In the genomic region with DNA sequence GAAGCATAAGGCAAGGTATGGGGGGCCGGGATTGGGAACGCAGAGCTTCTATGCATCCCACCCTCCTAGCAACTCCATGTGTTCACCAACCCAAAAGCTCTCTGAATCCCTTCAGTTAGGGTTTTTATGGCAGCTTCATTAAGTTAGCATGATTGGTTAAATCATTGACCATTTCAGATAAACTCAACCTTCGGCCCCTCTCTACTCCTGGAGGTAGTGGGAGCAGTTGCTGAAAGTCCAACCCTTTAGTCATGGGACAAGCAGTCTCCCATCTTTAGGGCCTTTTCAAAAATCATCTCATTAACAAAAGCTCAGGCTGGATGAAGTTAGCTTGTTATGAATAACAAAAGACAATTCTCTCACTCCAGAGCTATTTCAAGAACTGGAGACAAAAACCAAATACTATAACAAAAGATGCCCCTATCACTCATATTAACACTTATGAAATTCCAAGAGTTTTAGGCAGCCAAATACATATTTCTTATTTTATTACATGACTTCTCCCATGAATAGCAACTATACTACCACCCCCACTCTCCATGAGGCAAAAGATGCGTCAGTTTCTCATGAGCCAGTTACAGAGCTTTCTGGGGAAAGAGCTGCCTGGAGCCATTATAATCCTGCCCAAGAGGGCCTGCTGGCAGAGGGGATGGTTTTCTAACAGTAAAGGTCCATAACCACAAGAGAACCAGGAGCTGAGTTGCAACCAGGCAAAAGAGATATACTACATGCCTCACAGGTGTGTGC, we compare ENCODE assay signal across 18 cellular contexts. TPM values are rescaled to one million over a fixed set of nuclear protein-coding genes. Genes with fewer than 3 reads are reported as not detected.
DNase-seq lines count a peak whose midpoint lies in the region; ATAC-seq, FAIRE-seq and TF ChIP-seq lines count a peak whose summit lies in the region.
"Had no signal": no experiment of that assay in that cellular context is flagged by ENCODE, and none has a peak within 500 bp of the region (broad histone marks: within the 10 kb centered on the region; RNA-seq: fewer than 3 reads in every experiment).

No MANE protein-coding gene starts in this region.

- no peak overlapping the region for H4K91ac ChIP-seq in mesenchymal stem cell (ENCODE audit: low read length)

- no peak overlapping the region for H3K4me3 ChIP-seq in HUES48 (ENCODE audit: low read depth, low read length)
- H3K4me3 ChIP-seq in mesenchymal stem cell (ENCODE audit: insufficient read depth in 1 of 2, low read depth in 1 of 2, low read length in 2 of 2), result no peak overlapping the region
- H3K4me3 ChIP-seq in suprapubic skin, result no peak overlapping the region
- H3K4me3 ChIP-seq in MG63, result no peak overlapping the region

- no peak overlapping the region for H3K23ac ChIP-seq in mesenchymal stem cell (ENCODE audit: low read length in 2 of 2)

- peak overlapping the region in 1 of 2 experiments; percentile 16 for H3K18ac ChIP-seq in mesenchymal stem cell (ENCODE audit: low read depth in 1 of 2, low read length in 2 of 2)

- H3K9me3 ChIP-seq in HUES48 (ENCODE audit: control insufficient read depth, insufficient read depth, low read length) (no peaks in the 10 kb centered on the region), mesenchymal stem cell (ENCODE audit: control insufficient read depth, low read length) (no peaks in the 10 kb centered on the region), suprapubic skin (no peaks in the 10 kb centered on the region), MG63 (no peaks in the 10 kb centered on the region)
- H3K9me3 ChIP-seq: BE2C had no signal

- H3K4ac ChIP-seq in mesenchymal stem cell (ENCODE audit: low read depth in 1 of 2, low read length in 2 of 2), result no peak overlapping the region

- H3K14ac ChIP-seq in mesenchymal stem cell (ENCODE audit: low read length in 2 of 2), result no peak overlapping the region

- no peak overlapping the region for H3K9ac ChIP-seq in HUES48 (ENCODE audit: low read depth, low read length)
- H3K9ac ChIP-seq in mesenchymal stem cell (ENCODE audit: low read length), result no peak overlapping the region

- H3K4me1 ChIP-seq in HUES48 (ENCODE audit: control insufficient read depth, insufficient read depth, low read length) (peaks cover 19% of the 10 kb centered on the region), mesenchymal stem cell (ENCODE audit: control insufficient read depth, insufficient read depth, low read depth, low read length) (no peaks in the 10 kb centered on the region), suprapubic skin (no peaks in the 10 kb centered on the region)
- H3K4me1 ChIP-seq: BE2C had no signal

- no peak for DNase-seq in mesenchymal stem cell
- no peak for DNase-seq in suprapubic skin (ENCODE audit: low spot score in 2 of 2)
- DNase-seq in MG63, result no peak
- DNase-seq in NCI-H524 (lab: John Stamatoyannopoulos, UW), result no peak
- DNase-seq: BE2C; Calu3; CD4-positive, alpha-beta T cell; DMS53; NCI-H1092; NCI-H2081 treated with DMSO at 0.1 percent for 48 hours; NCI-H510A treated with DMSO at 0.1 percent for 48 hours; SHP77 had no signal

- no peaks in the 10 kb centered on the region for H3K79me1 ChIP-seq in mesenchymal stem cell (replicated peaks; ENCODE audit: low read length, poor library complexity, severe bottlenecking)

- H2BK15ac ChIP-seq in mesenchymal stem cell (ENCODE audit: low read depth, poor library complexity, severe bottlenecking), result no peak overlapping the region

- peak overlapping the region; percentile 76 for H3K27ac ChIP-seq in HUES48 (ENCODE audit: low read depth, low read length)
- no peak overlapping the region for H3K27ac ChIP-seq in mesenchymal stem cell (ENCODE audit: low read length, poor library complexity, severe bottlenecking)
- H3K27ac ChIP-seq in suprapubic skin, result peak overlapping the region; percentile 67

- no peak overlapping the region for H2BK12ac ChIP-seq in mesenchymal stem cell (ENCODE audit: low read length in 2 of 2)

- TF ChIP-seq CTCF in suprapubic skin (IDR thresholded peaks at IDR 0.05), result no peak

- no peak for TF ChIP-seq POLR2A in suprapubic skin (IDR thresholded peaks at IDR 0.05)

- no peak overlapping the region for H2BK120ac ChIP-seq in mesenchymal stem cell (ENCODE audit: low read depth, low read length)

- 93% methylated on average over 2 of the region's 4 CpGs for WGBS in mesenchymal stem cell
- WGBS in suprapubic skin, result 86% methylated on average over 4 of the region's 4 CpGs

- H4K8ac ChIP-seq in mesenchymal stem cell (ENCODE audit: low read length), result no peak overlapping the region

- H3K36me3 ChIP-seq in HUES48 (ENCODE audit: control insufficient read depth, insufficient read depth, low read length), result no peaks in the 10 kb centered on the region
- no peaks in the 10 kb centered on the region for H3K36me3 ChIP-seq in mesenchymal stem cell (ENCODE audit: control insufficient read depth in 1 of 2, insufficient read depth in 2 of 2, low read depth in 1 of 2, low read length in 2 of 2)
- H3K36me3 ChIP-seq in suprapubic skin, result no peaks in the 10 kb centered on the region
- no peaks in the 10 kb centered on the region for H3K36me3 ChIP-seq in MG63
- H3K36me3 ChIP-seq: BE2C had no signal

- H2AK5ac ChIP-seq in mesenchymal stem cell (ENCODE audit: low read length, severe bottlenecking), result peak overlapping the region; percentile 21

- H2BK5ac ChIP-seq in mesenchymal stem cell (ENCODE audit: low read depth, low read length, poor library complexity, severe bottlenecking), result no peak overlapping the region

- H3K27me3 ChIP-seq in HUES48 (ENCODE audit: control insufficient read depth, insufficient read depth, low read length) (no peaks in the 10 kb centered on the region), mesenchymal stem cell (ENCODE audit: control insufficient read depth in 1 of 2, insufficient read depth in 1 of 2, low read length in 2 of 2) (no peaks in the 10 kb centered on the region), suprapubic skin (no peaks in the 10 kb centered on the region), MG63 (no peaks in the 10 kb centered on the region)

- no peak overlapping the region for H3K4me2 ChIP-seq in mesenchymal stem cell (ENCODE audit: low read length, poor library complexity, severe bottlenecking)

- FAIRE-seq in endometrium (lab: Jason Lieb, UNC), result peak; percentile 73
- FAIRE-seq: GM19239 had no signal

- ATAC-seq in HG03432 (IDR thresholded peaks at IDR 0.05; ENCODE audit: unreplicated experiment) (no peak), HG03342 (IDR thresholded peaks at IDR 0.05; ENCODE audit: unreplicated experiment) (no peak)
- ATAC-seq: HCT116 had no signal

- H2AFZ ChIP-seq in mesenchymal stem cell (ENCODE audit: low read depth, low read length), result no peak overlapping the region

- no peak for TF ChIP-seq EP300 in suprapubic skin (IDR thresholded peaks at IDR 0.05)

RNA-seq across cellular contexts. Expression of gene SLC16A12, which starts 44.6 kb away (rescaled TPM):
- polyA plus RNA-seq in mesenchymal stem cell (2013, experiment 1 of 2), result 0.68 TPM
- polyA plus RNA-seq in mesenchymal stem cell (2013, experiment 2 of 2), result 0.59 TPM
- 1 to 10 TPM in 2 of 4 donors, under 1 TPM in 2; 0.60 to 1.4 (median 1.0) TPM for total RNA-seq in suprapubic skin
- not detected in 2 replicates for total RNA-seq in MG63 (2014; rRNA removed; shearing (Covaris generic); ENCODE audit: low replicate concordance)
- total RNA-seq: CD4-positive, alpha-beta T cell had no signal
